Comparison of ENCODE assay signal across 8 cellular contexts in the genomic region with DNA sequence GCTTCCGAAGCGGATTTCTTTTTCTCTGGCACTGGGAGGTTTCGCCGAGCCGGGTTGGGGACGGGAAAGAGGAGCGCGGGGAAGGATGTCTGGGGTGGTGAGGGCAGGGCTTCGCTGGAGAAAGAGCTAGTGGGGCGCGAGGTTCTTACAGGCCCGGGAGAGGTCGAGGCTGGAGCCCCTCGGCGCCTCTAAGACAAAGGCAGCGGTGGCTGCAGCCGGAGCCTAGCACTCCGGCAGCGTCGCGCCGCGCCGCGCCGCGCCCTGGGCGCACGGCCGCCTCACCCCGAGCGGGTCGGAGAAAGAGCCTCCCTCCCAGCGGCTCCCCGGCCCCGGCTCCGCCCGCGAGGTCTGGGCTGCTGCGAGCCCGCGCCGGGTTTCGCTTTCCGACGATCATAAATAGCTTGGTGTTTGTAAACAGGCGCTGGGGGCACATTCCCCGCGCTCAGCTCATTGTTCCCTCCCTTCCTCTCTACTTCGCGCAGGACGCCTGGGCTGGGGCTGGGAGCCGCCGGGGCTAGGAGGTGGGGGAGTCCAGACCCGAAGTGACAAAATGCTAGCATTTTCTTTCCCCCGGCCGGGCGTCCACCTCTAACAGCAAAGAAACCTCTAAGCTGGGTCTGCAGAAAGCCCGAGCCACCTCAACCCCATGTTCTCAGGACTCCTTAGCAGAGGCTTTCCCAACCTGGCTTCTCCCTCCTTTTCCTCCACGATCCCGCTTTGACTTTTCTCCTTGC. TPM values are rescaled to one million over a fixed set of nuclear protein-coding genes. Genes with fewer than 3 reads are reported as not detected.
DNase-seq lines count a peak whose midpoint lies in the region; ATAC-seq, FAIRE-seq and TF ChIP-seq lines count a peak whose summit lies in the region.

No MANE protein-coding gene starts in this region.

- intact Hi-C loops in adrenal gland (cut with DNase I) (loop anchor here in 1 of 2 donors (10.0 kb wide), 1 partner anchor 781 kb away; no protein-coding TSS in a partner anchor), left ventricle myocardium superior (cut with micrococcal nuclease) (loop anchor here (10.0 kb wide), 1 partner anchor 1411 kb away; no protein-coding TSS in a partner anchor)

- peak overlapping the region; percentile 63 for H4K12ac ChIP-seq in trophoblast cell (ENCODE audit: low read depth, low read length)

- H3K4me1 ChIP-seq in GM23248 (ENCODE audit: insufficient read depth), result no peaks in the 10 kb centered on the region
- H3K4me1 ChIP-seq in adrenal gland (replicated peaks in 1 of 2), result peaks cover 6 to 19% of the 10 kb centered on the region in 2 donors
- peaks cover 4 to 5% of the 10 kb centered on the region in 2 experiments for H3K4me1 ChIP-seq in trophoblast cell (ENCODE audit: control insufficient read depth in 1 of 2, insufficient read depth in 2 of 2, low read length in 2 of 2)

- peak overlapping the region; percentile 96 for H4K91ac ChIP-seq in trophoblast cell (ENCODE audit: low read depth, low read length)

- TF ChIP-seq CTCF in adrenal gland (IDR thresholded peaks at IDR 0.05), result no peak

- no peaks in the 10 kb centered on the region for H3K9me2 ChIP-seq in GM23248 (ENCODE audit: insufficient read depth)

- peak overlapping the region; percentile 84 for H3K27ac ChIP-seq in GM23248
- H3K27ac ChIP-seq in adrenal gland, result peak overlapping the region; percentile 75 to 96 (median 93)
- H3K27ac ChIP-seq in trophoblast cell (ENCODE audit: low read depth, low read length), result peak overlapping the region; percentile 99

- no peaks in the 10 kb centered on the region for H4K20me1 ChIP-seq in GM23248 (ENCODE audit: insufficient read depth)

- H4K8ac ChIP-seq in trophoblast cell (ENCODE audit: low read depth, low read length), result peak overlapping the region; percentile 91

- H3K79me1 ChIP-seq in trophoblast cell (ENCODE audit: low read length), result peaks cover 36% of the 10 kb centered on the region

- peak overlapping the region; percentile 97 for H3K4me2 ChIP-seq in GM23248 (ENCODE audit: unreplicated experiment)
- H3K4me2 ChIP-seq in trophoblast cell (ENCODE audit: low read length), result peak overlapping the region; percentile 93

- peak overlapping the region; percentile 64 for H2AK5ac ChIP-seq in trophoblast cell (ENCODE audit: low read length)

- H3K9me3 ChIP-seq in GM23248 (ENCODE audit: low read depth) (no peaks in the 10 kb centered on the region), adrenal gland (replicated peaks in 1 of 3) (no peaks in the 10 kb centered on the region), trophoblast cell (ENCODE audit: insufficient read depth, low read depth, low read length) (no peaks in the 10 kb centered on the region)

- H3K36me3 ChIP-seq in GM23248 (ENCODE audit: low read depth), result no peaks in the 10 kb centered on the region
- H3K36me3 ChIP-seq in adrenal gland (replicated peaks in 1 of 2), result peaks cover 0 to 15% of the 10 kb centered on the region in 2 donors
- H3K36me3 ChIP-seq in trophoblast cell (ENCODE audit: control insufficient read depth in 1 of 2, insufficient read depth in 2 of 2, low read length in 2 of 2), result peaks cover 1 to 2% of the 10 kb centered on the region in 2 experiments

- H2BK120ac ChIP-seq in trophoblast cell (ENCODE audit: insufficient read depth, low read length, poor library complexity), result peak overlapping the region; percentile 94

- FAIRE-seq in GM12892 (lab: Jason Lieb, UNC), result no peak

- H2AFZ ChIP-seq in GM23248 (peak overlapping the region; percentile 95), trophoblast cell (ENCODE audit: insufficient read depth, low read length, poor library complexity) (peak overlapping the region; percentile 56)

- H3K4me3 ChIP-seq in GM23248, result peak overlapping the region; percentile 97
- H3K4me3 ChIP-seq in adrenal gland, result peak overlapping the region; percentile 47 to 71 (median 58)
- peak overlapping the region; percentile 71 for H3K4me3 ChIP-seq in trophoblast cell (ENCODE audit: low read depth, low read length)

- H3K79me2 ChIP-seq in GM23248 (ENCODE audit: insufficient read depth) (peaks cover 41% of the 10 kb centered on the region), trophoblast cell (ENCODE audit: control insufficient read depth, insufficient read depth, low read length, poor library complexity) (peaks cover 19% of the 10 kb centered on the region)

- peaks cover 21% of the 10 kb centered on the region for H3F3A ChIP-seq in GM23248 (ENCODE audit: insufficient read depth)

- ATAC-seq in left ventricle myocardium superior, result peak; percentile 62
- ATAC-seq in GM19328 (IDR thresholded peaks at IDR 0.05; ENCODE audit: unreplicated experiment), result no peak

- H2BK5ac ChIP-seq in trophoblast cell (ENCODE audit: low read depth, low read length, poor library complexity), result peak overlapping the region; percentile 99

- peak overlapping the region; percentile 95 for H3K9ac ChIP-seq in GM23248
- peak overlapping the region; percentile 99 for H3K9ac ChIP-seq in trophoblast cell (ENCODE audit: low read length)

- H3K23ac ChIP-seq in trophoblast cell (ENCODE audit: low read length), result no peak overlapping the region

- H3K14ac ChIP-seq in trophoblast cell (ENCODE audit: low read length), result peak overlapping the region; percentile 83

- peak overlapping the region; percentile 59 for H2BK12ac ChIP-seq in trophoblast cell (ENCODE audit: low read length)

- 1% methylated on average over 42 to 45 of the region's 61 CpGs for WGBS in GM23248 (ENCODE audit: low coverage in 1 of 2, low lambda C conversion rate in 2 of 2, missing lambda C conversion rate in 2 of 2), 2 experiments
- WGBS in adrenal gland, 4 donors, result 0% methylated on average over 23 to 61 of the region's 61 CpGs
- no CpG with 5 or more reads among the region's 61 CpGs for WGBS in trophoblast cell (ENCODE audit: extremely low coverage, insufficient coverage, insufficient read length)

- TF ChIP-seq POLR2A in adrenal gland (IDR thresholded peaks at IDR 0.05), result peak; percentile 43 to 53
- no peak for TF ChIP-seq POLR2A in GM12892 (IDR thresholded peaks at IDR 0.05; ENCODE audit: low read depth, low read length)

- peak overlapping the region; percentile 98 for H3K18ac ChIP-seq in trophoblast cell (ENCODE audit: low read length)

- H3K27me3 ChIP-seq in GM23248 (replicated peaks; ENCODE audit: insufficient read depth) (no peaks in the 10 kb centered on the region), adrenal gland (no peaks in the 10 kb centered on the region), trophoblast cell (ENCODE audit: insufficient read depth, low read length) (no peaks in the 10 kb centered on the region)

- DNase-seq in Caki2 (ENCODE audit: low read depth) (peak; percentile 64), GM23248 (peak; percentile 86), NCI-H1930 (lab: John Stamatoyannopoulos, UW) (peak; percentile 23 to 38), adrenal gland (peak; percentile 67 to 88 (median 74)), left ventricle myocardium superior (peak; percentile 75), trophoblast cell (peak; percentile 82 to 91), GM12892 (ENCODE audit: insufficient read length) (no peak)

- H3K4ac ChIP-seq in trophoblast cell (ENCODE audit: low read depth, low read length), result peak overlapping the region; percentile 90

- in situ Hi-C loops in Caki2 (cut with HindIII; ENCODE audit: low pct_unique_long_range_greater_than_20kb, low sequenced_read_pairs) (no loop called here), GM23248 (cut with MboI) (loop anchor here (10.0 to 25.0 kb wide), 4 partner anchors 803 to 1591 kb away; no protein-coding TSS in a partner anchor)

RNA-seq across cellular contexts. Expression of a gene that starts 0.8 kb away (rescaled TPM):
- 2.7 TPM in 2 replicates for total RNA-seq in Caki2 (2014; rRNA removed; shearing (Covaris generic); ENCODE audit: low replicate concordance)
- 19.1 and 21.4 TPM in 2 replicates for total RNA-seq in GM23248 (2014; rRNA removed; shearing (Covaris generic))
- 44.3 and 44.4 TPM in 2 replicates for polyA plus RNA-seq in GM23248 (2016; fragmentation: Nextera tagmentation; extraction: Ambion mirVana)
- 100 to 1,000 TPM in 5 of 8 donors, 10 to 100 TPM in 3; 56.3 to 257 (median 129) TPM for total RNA-seq in adrenal gland
- polyA plus RNA-seq in adrenal gland, result 100 to 1,000 TPM in 1 of 3 donors, 10 to 100 TPM in 2; 75.4 to 106 (median 98.4) TPM
- 40.8 TPM for total RNA-seq in left ventricle myocardium superior
- polyA plus RNA-seq in trophoblast cell (2013), result 19.4 and 19.9 TPM in 2 replicates
- not detected for polyA plus RNA-seq in GM12892 (2012; ENCODE audit: missing spikeins)
